Comparison of ENCODE assay signal across 1 cellular context in the genomic region with DNA sequence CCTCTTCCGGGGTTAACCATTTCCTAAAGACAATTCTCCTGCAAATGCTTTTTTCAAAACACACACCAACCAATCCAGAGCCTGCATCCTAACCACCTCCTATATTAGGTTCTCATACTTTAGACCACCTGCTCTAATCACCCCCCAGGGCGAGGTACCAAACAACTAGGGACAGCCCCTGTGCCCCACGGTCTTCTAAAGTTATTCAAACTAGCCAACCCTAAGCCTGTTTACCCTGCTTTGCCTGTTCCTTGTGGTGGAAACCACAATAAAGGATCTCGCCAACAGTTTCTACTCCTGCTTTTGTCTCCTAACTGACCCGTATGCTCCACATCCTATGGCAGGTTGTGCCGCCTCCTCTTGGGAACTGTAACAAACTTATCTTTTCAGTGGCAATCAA.
TF ChIP-seq lines count a peak whose summit lies in the region.

No MANE protein-coding gene starts in this region.

TF ChIP-seq in GM23338, 12 proteins besides CTCF, POLR2A, EP300 and RAD21 (continued from another document):
- TF ChIP-seq REST (IDR thresholded peaks at IDR 0.05; ENCODE audit: unreplicated experiment) (no peak), ETS1 (IDR thresholded peaks at IDR 0.05) (no peak), NANOG (IDR thresholded peaks at IDR 0.05; ENCODE audit: borderline replicate concordance) (no peak), CREB1 (CRISPR knock-in tag; IDR thresholded peaks at IDR 0.05; ENCODE audit: low read depth) (no peak), JUNB (IDR thresholded peaks at IDR 0.05; ENCODE audit: unreplicated experiment) (no peak), ZNF114 (CRISPR knock-in tag; IDR thresholded peaks at IDR 0.05) (no peak), POLR2AphosphoS5 (IDR thresholded peaks at IDR 0.05; ENCODE audit: low read depth) (no peak), STAT1 (IDR thresholded peaks at IDR 0.05; ENCODE audit: unreplicated experiment) (no peak), EZH2 (IDR thresholded peaks at IDR 0.05; ENCODE audit: low read depth, unreplicated experiment) (no peak), EZH2phosphoT487 (IDR thresholded peaks at IDR 0.05; ENCODE audit: unreplicated experiment) (no peak)
TF ChIP-seq in GM23338: peak in this region for 0.
